12 cellular contexts compared by ENCODE assay signal in the genomic region with DNA sequence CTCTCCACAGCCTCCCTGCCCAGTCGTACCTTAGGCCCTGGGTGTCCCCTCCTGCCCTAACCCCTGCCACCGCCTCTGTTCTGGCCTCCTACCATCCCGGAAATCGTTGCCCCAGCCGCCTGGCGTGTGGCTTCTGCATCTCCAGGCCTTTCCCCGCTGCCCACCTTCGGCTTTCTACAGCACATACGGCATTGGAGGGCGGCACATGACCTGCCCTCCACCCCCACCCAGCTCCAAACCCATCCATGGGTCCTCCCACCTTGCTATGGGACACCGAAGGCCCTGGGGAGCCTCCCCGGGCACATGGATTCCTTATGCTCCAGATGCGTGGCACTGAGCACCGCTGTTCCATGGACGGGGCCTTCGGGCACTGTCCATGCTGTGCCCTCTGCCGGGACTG. TPM values are rescaled to one million over a fixed set of nuclear protein-coding genes. Genes with fewer than 3 reads are reported as not detected.
DNase-seq lines count a peak whose midpoint lies in the region; ATAC-seq, FAIRE-seq and TF ChIP-seq lines count a peak whose summit lies in the region.
"Had no signal": no experiment of that assay in that cellular context is flagged by ENCODE, and none has a peak within 500 bp of the region (broad histone marks: within the 10 kb centered on the region; RNA-seq: fewer than 3 reads in every experiment).

No MANE protein-coding gene starts in this region.

- ATAC-seq in activated naive CD8-positive, alpha-beta T cell treated with anti-CD3 and anti-CD28 coated beads, Interleukin-2, amount 10 ng/mL, durations not matched to agents 7 days and 5 days (ENCODE audit: low read depth): no peak
- ATAC-seq in HG03280 (IDR thresholded peaks at IDR 0.05; ENCODE audit: unreplicated experiment) (no peak), HG03159 (IDR thresholded peaks at IDR 0.05; ENCODE audit: unreplicated experiment) (no peak), HG03135 (IDR thresholded peaks at IDR 0.05; ENCODE audit: unreplicated experiment) (no peak)

- H3K18ac ChIP-seq in H9 (ENCODE audit: insufficient read length, low read depth, low read length): peak overlapping the region; percentile 57

- no peak overlapping the region for H3K4me2 ChIP-seq in H9 (ENCODE audit: insufficient read depth, insufficient read length, low read length)
- peak overlapping the region; percentile 41 for H3K4me2 ChIP-seq in keratinocyte (ENCODE audit: control insufficient read depth, extremely low read depth, insufficient read depth, low read depth, low read length)

- FAIRE-seq in keratinocyte (lab: Jason Lieb, UNC): no peak
- FAIRE-seq: GM18507 had no signal

- no peak for DNase-seq in H9
- no peak for DNase-seq in activated naive CD8-positive, alpha-beta T cell treated with anti-CD3 and anti-CD28 coated beads, Interleukin-2, amount 10 ng/mL, durations not matched to agents 7 days and 5 days
- DNase-seq in keratinocyte (ENCODE audit: low read depth, low spot score): no peak
- DNase-seq in spleen: no peak
- no peak for DNase-seq in activated T-helper 1 cell treated with anti-CD3 and anti-CD28 coated beads, Interleukin-12 subunit alpha, Interleukin-12 subunit beta, Interleukin-2, Interleukin-4 antibody, amounts not matched to agents 30 ng/mL and 10 ng/mL and 1 ng/mL, durations not matched to agents 14 hours and 24 hours and 36 hours (ENCODE audit: low spot score)
- DNase-seq: Karpas-422, NCI-H2227 treated with DMSO at 0.1 percent for 48 hours, SIG-M5 had no signal

- H3K36me3 Mint-ChIP-seq in H9 (ENCODE audit: insufficient read depth in 1 of 3, low read depth in 3 of 3): no peaks in the 10 kb centered on the region; a peak in 2 of 7 replicates
- no peaks in the 10 kb centered on the region for H3K36me3 Mint-ChIP-seq in activated naive CD8-positive, alpha-beta T cell treated with anti-CD3 and anti-CD28 coated beads, Interleukin-2, amount 10 ng/mL, durations not matched to agents 7 days and 5 days
- no peaks in the 10 kb centered on the region for H3K36me3 Mint-ChIP-seq in activated T-helper 1 cell treated with anti-CD3 and anti-CD28 coated beads, Interleukin-12 subunit alpha, Interleukin-12 subunit beta, Interleukin-2, Interleukin-4 antibody, amounts not matched to agents 30 ng/mL and 10 ng/mL and 1 ng/mL, durations not matched to agents 14 hours and 24 hours and 36 hours (ENCODE audit: low read depth)

- H3K27ac Mint-ChIP-seq in H9: peak overlapping the region in 1 of 3 experiments; percentile 90; a peak in 2 of 7 replicates
- no peak overlapping the region for H3K27ac Mint-ChIP-seq in activated naive CD8-positive, alpha-beta T cell treated with anti-CD3 and anti-CD28 coated beads, Interleukin-2, amount 10 ng/mL, durations not matched to agents 7 days and 5 days
- H3K27ac Mint-ChIP-seq in activated T-helper 1 cell treated with anti-CD3 and anti-CD28 coated beads, Interleukin-12 subunit alpha, Interleukin-12 subunit beta, Interleukin-2, Interleukin-4 antibody, amounts not matched to agents 30 ng/mL and 10 ng/mL and 1 ng/mL, durations not matched to agents 14 hours and 24 hours and 36 hours: no peak overlapping the region

- H2BK15ac ChIP-seq in H9 (ENCODE audit: low read depth, low read length): no peak overlapping the region

- no peak overlapping the region for H3K9ac ChIP-seq in H9 (ENCODE audit: extremely low read depth, insufficient read length, low read length)
- peak overlapping the region; percentile 62 for H3K9ac ChIP-seq in keratinocyte (ENCODE audit: control insufficient read depth, extremely low read depth, insufficient read depth, low read length)

- no peak overlapping the region for H3K4ac ChIP-seq in H9 (ENCODE audit: low read depth, low read length)

- H3K79me2 ChIP-seq in H9 (ENCODE audit: insufficient read depth, low read length) (no peaks in the 10 kb centered on the region), keratinocyte (ENCODE audit: control insufficient read depth, insufficient read depth, low read length) (no peaks in the 10 kb centered on the region)

- peaks cover 32% of the 10 kb centered on the region for H3K27me3 Mint-ChIP-seq in H9 (ENCODE audit: low read depth)
- peaks cover 51% of the 10 kb centered on the region for H3K27me3 Mint-ChIP-seq in activated naive CD8-positive, alpha-beta T cell treated with anti-CD3 and anti-CD28 coated beads, Interleukin-2, amount 10 ng/mL, durations not matched to agents 7 days and 5 days
- H3K27me3 Mint-ChIP-seq in activated T-helper 1 cell treated with anti-CD3 and anti-CD28 coated beads, Interleukin-12 subunit alpha, Interleukin-12 subunit beta, Interleukin-2, Interleukin-4 antibody, amounts not matched to agents 30 ng/mL and 10 ng/mL and 1 ng/mL, durations not matched to agents 14 hours and 24 hours and 36 hours (ENCODE audit: insufficient read depth): peaks cover 41% of the 10 kb centered on the region

- intact Hi-C loops in spleen (cut with DNase I; ENCODE audit: low total_unique reads): no loop called here
- intact Hi-C loops in activated T-helper 1 cell treated with anti-CD3 and anti-CD28 coated beads, Interleukin-12 subunit alpha, Interleukin-12 subunit beta, Interleukin-2, Interleukin-4 antibody, amounts not matched to agents 30 ng/mL and 10 ng/mL and 1 ng/mL, durations not matched to agents 14 hours and 24 hours and 36 hours (cut with micrococcal nuclease): no loop called here

- no peak overlapping the region for H2BK5ac ChIP-seq in H9 (ENCODE audit: insufficient read length, low read length)

- no CpG with 5 or more reads among the region's 17 CpGs for WGBS in H9 (ENCODE audit: extremely low coverage, insufficient read length, low lambda C conversion rate)
- 66 to 84% (median 77%) methylated on average over 15 to 17 of the region's 17 CpGs for WGBS in spleen, 5 donors

- no peak overlapping the region for H3K14ac ChIP-seq in H9 (ENCODE audit: insufficient read depth, low read length)

- no peak overlapping the region for H2BK20ac ChIP-seq in H9 (ENCODE audit: low read depth, low read length, poor library complexity, severe bottlenecking)

- no peak overlapping the region for H4K91ac ChIP-seq in H9 (ENCODE audit: insufficient read length, low read depth, low read length)

- no peaks in the 10 kb centered on the region for H3K9me3 ChIP-seq in H9 (ENCODE audit: control insufficient read depth, low read depth, low read length)
- H3K9me3 ChIP-seq in keratinocyte (ENCODE audit: control insufficient read depth, low read depth, low read length): no peaks in the 10 kb centered on the region
- H3K9me3 ChIP-seq in spleen: no peaks in the 10 kb centered on the region

- H4K20me1 ChIP-seq in H9 (ENCODE audit: control insufficient read depth, insufficient read depth, insufficient read length): no peaks in the 10 kb centered on the region
- H4K20me1 ChIP-seq in keratinocyte (ENCODE audit: control insufficient read depth, extremely low read depth, insufficient read depth, low read length): no peaks in the 10 kb centered on the region

- POLR2A ChIA-PET in activated naive CD8-positive, alpha-beta T cell treated with anti-CD3 and anti-CD28 coated beads, Interleukin-2, amount 10 ng/mL, durations not matched to agents 7 days and 5 days (lab: Charles Lee): no interaction called here

- H2BK120ac ChIP-seq in H9 (ENCODE audit: low read depth, low read length, poor library complexity, severe bottlenecking): no peak overlapping the region

- H4K8ac ChIP-seq in H9 (replicated peaks; ENCODE audit: insufficient read length, low read depth, low read length): no peak overlapping the region

- no peak overlapping the region for H3K56ac ChIP-seq in H9 (ENCODE audit: insufficient read length, low read depth, low read length)

- H2AK5ac ChIP-seq in H9 (ENCODE audit: insufficient read length, low read length): no peak overlapping the region

- H3K4me3 Mint-ChIP-seq in H9: peak overlapping the region; percentile 55 to 71
- H3K4me3 Mint-ChIP-seq in activated naive CD8-positive, alpha-beta T cell treated with anti-CD3 and anti-CD28 coated beads, Interleukin-2, amount 10 ng/mL, durations not matched to agents 7 days and 5 days: peak overlapping the region; percentile 56
- no peak overlapping the region for H3K4me3 Mint-ChIP-seq in activated T-helper 1 cell treated with anti-CD3 and anti-CD28 coated beads, Interleukin-12 subunit alpha, Interleukin-12 subunit beta, Interleukin-2, Interleukin-4 antibody, amounts not matched to agents 30 ng/mL and 10 ng/mL and 1 ng/mL, durations not matched to agents 14 hours and 24 hours and 36 hours

- dilution Hi-C loops in keratinocyte (cut with MboI; ENCODE audit: extremely low pct_ligation_motif_present, low sequenced_read_pairs): no loop called here

- no peak overlapping the region for H2BK12ac ChIP-seq in H9 (ENCODE audit: insufficient read length, low read depth, low read length)

- H3K9me3 Mint-ChIP-seq in H9: no peaks in the 10 kb centered on the region
- H3K9me3 Mint-ChIP-seq in activated naive CD8-positive, alpha-beta T cell treated with anti-CD3 and anti-CD28 coated beads, Interleukin-2, amount 10 ng/mL, durations not matched to agents 7 days and 5 days: no peaks in the 10 kb centered on the region
- H3K9me3 Mint-ChIP-seq in activated T-helper 1 cell treated with anti-CD3 and anti-CD28 coated beads, Interleukin-12 subunit alpha, Interleukin-12 subunit beta, Interleukin-2, Interleukin-4 antibody, amounts not matched to agents 30 ng/mL and 10 ng/mL and 1 ng/mL, durations not matched to agents 14 hours and 24 hours and 36 hours: no peaks in the 10 kb centered on the region

- H3K27ac ChIP-seq in H9 (ENCODE audit: insufficient read length, low read depth, low read length) (no peak overlapping the region), keratinocyte (ENCODE audit: control insufficient read depth, insufficient read depth, low read length) (no peak overlapping the region), spleen (peak overlapping the region in 1 of 8 donors; percentile 55)

- H3K4me1 Mint-ChIP-seq in H9: peaks cover 48 to 64% of the 10 kb centered on the region in 2 experiments
- H3K4me1 Mint-ChIP-seq in activated naive CD8-positive, alpha-beta T cell treated with anti-CD3 and anti-CD28 coated beads, Interleukin-2, amount 10 ng/mL, durations not matched to agents 7 days and 5 days: peaks cover 3% of the 10 kb centered on the region
- no peaks in the 10 kb centered on the region for H3K4me1 Mint-ChIP-seq in activated T-helper 1 cell treated with anti-CD3 and anti-CD28 coated beads, Interleukin-12 subunit alpha, Interleukin-12 subunit beta, Interleukin-2, Interleukin-4 antibody, amounts not matched to agents 30 ng/mL and 10 ng/mL and 1 ng/mL, durations not matched to agents 14 hours and 24 hours and 36 hours (ENCODE audit: low read depth)

- no peak overlapping the region for H3K23ac ChIP-seq in H9 (ENCODE audit: insufficient read length, low read depth, low read length)

- no peaks in the 10 kb centered on the region for H3K23me2 ChIP-seq in H9 (ENCODE audit: insufficient read length, low read depth, low read length, poor library complexity, severe bottlenecking)

- H3K4me3 ChIP-seq in keratinocyte (ENCODE audit: control insufficient read depth in 2 of 3, extremely low read depth in 1 of 3, insufficient read depth in 2 of 3, low read depth in 1 of 3, low read length in 3 of 3) (no peak overlapping the region), spleen (peak overlapping the region in 5 of 8 donors; percentile 16 to 63 (median 33))

- no peak overlapping the region for H4K5ac ChIP-seq in H9 (ENCODE audit: insufficient read length, low read depth, low read length)

- no peaks in the 10 kb centered on the region for H3K27me3 ChIP-seq in H9 (ENCODE audit: insufficient read depth, low read length)
- peaks cover 4% of the 10 kb centered on the region for H3K27me3 ChIP-seq in keratinocyte (ENCODE audit: control insufficient read depth, extremely low read depth, insufficient read depth, low read length)
- H3K27me3 ChIP-seq in spleen (replicated peaks in 1 of 7): peaks cover 0 to 54% (median 18%) of the 10 kb centered on the region in 7 donors

- TF ChIP-seq POLR2A in spleen (IDR thresholded peaks at IDR 0.05): no peak

- H3K79me1 ChIP-seq in H9 (ENCODE audit: insufficient read depth, low read depth, low read length, poor library complexity, severe bottlenecking): no peaks in the 10 kb centered on the region

- H3K36me3 ChIP-seq in keratinocyte (ENCODE audit: control insufficient read depth in 2 of 2, extremely low read depth in 1 of 2, insufficient read depth in 2 of 2, low read length in 2 of 2) (no peaks in the 10 kb centered on the region), spleen (no peaks in the 10 kb centered on the region)

- H2AFZ ChIP-seq in H9 (ENCODE audit: low read length) (no peak overlapping the region), keratinocyte (ENCODE audit: control insufficient read depth, low read length) (no peak overlapping the region)

- H3T11ph ChIP-seq in H9 (ENCODE audit: low read length): no peak overlapping the region

- no peaks in the 10 kb centered on the region for H3K9me1 ChIP-seq in keratinocyte (ENCODE audit: control insufficient read depth, extremely low read depth, insufficient read depth, low read length)

- H3K4me1 ChIP-seq in H9 (ENCODE audit: insufficient read depth, low read length) (peaks cover 12% of the 10 kb centered on the region; the same call in 1 of the 2 replicates), keratinocyte (ENCODE audit: control insufficient read depth, extremely low read depth, insufficient read depth, low read length) (no peaks in the 10 kb centered on the region), spleen (peaks cover 0 to 17% (median 9%) of the 10 kb centered on the region in 6 donors)

- TF ChIP-seq CTCF in H9 (conservative IDR thresholded peaks at IDR 0.05) (no peak), keratinocyte (optimal IDR thresholded peaks at IDR 0.05 in 1 of 3, IDR thresholded peaks at IDR 0.05 in 1 of 3, conservative IDR thresholded peaks at IDR 0.05 in 1 of 3; ENCODE audit: extremely low read depth in 1 of 3, insufficient read depth in 2 of 3, low read length in 3 of 3) (no peak), spleen (IDR thresholded peaks at IDR 0.05 in 8 of 11, conservative IDR thresholded peaks at IDR 0.05 in 3 of 11) (no peak)

RNA-seq across cellular contexts. Expression of gene FGF18, which starts 32.0 kb away (rescaled TPM):
- total RNA-seq in H9 (2021) (0.94 and 1.3 TPM in 2 replicates), spleen (under 1 TPM in 6 of 7 donors, not detected in 1; 0.22 to 0.74 (median 0.33) TPM)
- total RNA-seq in activated naive CD8-positive, alpha-beta T cell treated with anti-CD3 and anti-CD28 coated beads, Interleukin-2, amount 10 ng/mL, durations not matched to agents 7 days and 5 days: under 1 TPM in 1 of 2 experiments, not detected in 1; 0.25 TPM
- polyA plus RNA-seq in keratinocyte (0.03 to 0.06 TPM (median 0.05 TPM) in 3 replicates), spleen (under 1 TPM; 0.32 to 0.74 (median 0.33) TPM)
- 0.96 TPM for polyA plus RNA-seq in keratinocyte (2011; ENCODE audit: low read depth)
- not detected in 2 replicates for polyA plus RNA-seq in keratinocyte (2011; cell fraction: cytosol; rRNA removed)
- 0.15 and 0.32 TPM in 2 replicates for polyA plus RNA-seq in keratinocyte (2011; cell fraction: nucleus; rRNA removed)
- 0.07 and 0.73 TPM in 2 replicates for polyA plus RNA-seq in keratinocyte (2012; ENCODE audit: low replicate concordance)
- polyA minus RNA-seq in keratinocyte: not detected in 3 replicates
- not detected for polyA minus RNA-seq in keratinocyte (2011; cell fraction: cytosol; rRNA and poly(A)+ RNA removed)
- 0.39 and 0.42 TPM in 2 replicates for polyA minus RNA-seq in keratinocyte (2011; cell fraction: nucleus; rRNA and poly(A)+ RNA removed)
- 0.17 and 0.21 TPM in 2 replicates for total RNA-seq in activated T-helper 1 cell treated with anti-CD3 and anti-CD28 coated beads, Interleukin-12 subunit alpha, Interleukin-12 subunit beta, Interleukin-2, Interleukin-4 antibody, amounts not matched to agents 30 ng/mL and 10 ng/mL and 1 ng/mL, durations not matched to agents 14 hours and 24 hours and 36 hours

Comparison
In these comparisons a context has a peak if more than half of its experiments do, and no peak if none do; other contexts are left out.
1. H3K4me3 ChIP-seq: peak in spleen (5 of 8); none in keratinocyte (0 of 3).